Comparison of ENCODE assay signal across 8 cellular contexts in genomic region chr12:10365716-10366433, GRCh38. TPM values are rescaled to one million over a fixed set of nuclear protein-coding genes. Genes with fewer than 3 reads are reported as not detected.
DNase-seq lines count a peak whose midpoint lies in the region; ATAC-seq, FAIRE-seq and TF ChIP-seq lines count a peak whose summit lies in the region.

No MANE protein-coding gene starts in this region.

- peak; percentile 7 for DNase-seq in AG08396 (ENCODE audit: low spot score)
- DNase-seq in Jurkat, Clone E6-1 (ENCODE audit: low read depth, low spot score), result no peak
- DNase-seq in bronchial epithelial cell (ENCODE audit: low read depth), result peak; percentile 60
- DNase-seq in mucosa of descending colon, result peak in 1 of 3 donors; percentile 45
- DNase-seq in NOMO-1 treated with dmso at 0.1 percent for 144 hours (lab: John Stamatoyannopoulos, UW; ENCODE audit: unreplicated experiment), result no peak
- no peak for DNase-seq in activated T-cell treated with anti-CD3 and anti-CD28 coated beads for 4 hours
- no peak for DNase-seq in H7
- DNase-seq in activated CD8-positive, alpha-beta memory T cell treated with anti-CD3 and anti-CD28 coated beads, Interleukin-2, amount 50 U/mL, for 4 hours, result no peak

- no peak for ATAC-seq in mucosa of descending colon

- intact Hi-C loops in mucosa of descending colon (cut with DNase I, micrococcal nuclease), result no loop called here

- H3K27me3 ChIP-seq in bronchial epithelial cell (ENCODE audit: control insufficient read depth, insufficient read depth, low read length) (no peaks in the 10 kb centered on the region), H7 (ENCODE audit: control insufficient read depth, insufficient read depth, low read length) (no peaks in the 10 kb centered on the region)

- TF ChIP-seq CTCF in bronchial epithelial cell (IDR thresholded peaks at IDR 0.05; ENCODE audit: insufficient read depth, low read length, severe bottlenecking), result peak; percentile 55
- peak; percentile 12 for TF ChIP-seq CTCF in mucosa of descending colon (IDR thresholded peaks at IDR 0.05)

- peak overlapping the region; percentile 64 for H3K4me3 ChIP-seq in Jurkat, Clone E6-1 (ENCODE audit: low read length)
- H3K4me3 ChIP-seq in bronchial epithelial cell (ENCODE audit: low read depth, low read length), result peak overlapping the region; percentile 42
- no peak overlapping the region for H3K4me3 ChIP-seq in mucosa of descending colon
- H3K4me3 ChIP-seq in H7 (ENCODE audit: insufficient read depth, low read depth, low read length), result no peak overlapping the region; the same call in 1 of the 2 replicates

- no peak for FAIRE-seq in bronchial epithelial cell (lab: Jason Lieb, UNC)

- peaks cover 18% of the 10 kb centered on the region for H3K4me1 ChIP-seq in mucosa of descending colon (ENCODE audit: low read depth)

- no peaks in the 10 kb centered on the region for H3K9me3 ChIP-seq in mucosa of descending colon

- H3K36me3 ChIP-seq in bronchial epithelial cell (ENCODE audit: control insufficient read depth, insufficient read depth, low read length), result no peaks in the 10 kb centered on the region
- no peaks in the 10 kb centered on the region for H3K36me3 ChIP-seq in mucosa of descending colon (ENCODE audit: low read depth)
- no peaks in the 10 kb centered on the region; the same call in 1 of the 2 replicates for H3K36me3 ChIP-seq in H7 (replicated peaks; ENCODE audit: control insufficient read depth, insufficient read depth, low read length)

RNA-seq across cellular contexts. Expression of gene KLRK1, which starts 24.0 kb away (rescaled TPM):
- not detected for polyA plus RNA-seq in Jurkat, Clone E6-1 (2012; ENCODE audit: insufficient read depth, insufficient read length)
- not detected in 2 replicates for total RNA-seq in bronchial epithelial cell
- total RNA-seq in mucosa of descending colon, result 1 to 10 TPM; 3.9 to 4.5 (median 4.4) TPM
- not detected in 2 replicates for total RNA-seq in H7 (2014; rRNA removed; shearing (Covaris generic))

RNA-seq across cellular contexts. Expression of gene KLRC4, which starts 43.7 kb away (rescaled TPM):
- polyA plus RNA-seq in Jurkat, Clone E6-1 (2012; ENCODE audit: insufficient read depth, insufficient read length), result not detected
- total RNA-seq in bronchial epithelial cell (not detected in 2 replicates), mucosa of descending colon (1 to 10 TPM in 2 of 3 donors, under 1 TPM in 1; 0.72 to 1.7 (median 1.4) TPM)
- not detected in 2 replicates for total RNA-seq in H7 (2014; rRNA removed; shearing (Covaris generic))

RNA-seq across cellular contexts. Expression of gene KLRC3, which starts 54.5 kb away (rescaled TPM):
- not detected for polyA plus RNA-seq in Jurkat, Clone E6-1 (2012; ENCODE audit: insufficient read depth, insufficient read length)
- not detected in 2 replicates for total RNA-seq in bronchial epithelial cell
- total RNA-seq in mucosa of descending colon, result under 1 TPM; 0.54 to 0.81 (median 0.58) TPM
- not detected in 2 replicates for total RNA-seq in H7 (2014; rRNA removed; shearing (Covaris generic))

RNA-seq across cellular contexts. Expression of gene KLRD1, which starts 58.2 kb away (rescaled TPM):
- polyA plus RNA-seq in Jurkat, Clone E6-1 (2012; ENCODE audit: insufficient read depth, insufficient read length), result not detected
- 0.26 and 0.53 TPM in 2 replicates for total RNA-seq in bronchial epithelial cell
- total RNA-seq in mucosa of descending colon, result 1 to 10 TPM; 2.3 to 3.7 (median 3.6) TPM
- 0.04 and 0.48 TPM in 2 replicates for total RNA-seq in H7 (2014; rRNA removed; shearing (Covaris generic))

Comparison
In these comparisons a context has a peak if more than half of its experiments do, and no peak if none do; other contexts are left out.
1. DNase-seq: peak in AG08396 (single experiment) and bronchial epithelial cell (single experiment); none in Jurkat, Clone E6-1 (single experiment), NOMO-1 treated with dmso at 0.1 percent for 144 hours (single experiment), activated T-cell treated with anti-CD3 and anti-CD28 coated beads for 4 hours (single experiment), H7 (single experiment) and activated CD8-positive, alpha-beta memory T cell treated with anti-CD3 and anti-CD28 coated beads, Interleukin-2, amount 50 U/mL, for 4 hours (single experiment).
2. H3K4me3 ChIP-seq: peak in Jurkat, Clone E6-1 (single experiment) and bronchial epithelial cell (single experiment); none in mucosa of descending colon (single experiment) and H7 (single experiment).